ENCODE assay signal across 1 cellular context in genomic region chr9:34379334-34380033, GRCh38.
TF ChIP-seq lines count a peak whose summit lies in the region.

No MANE protein-coding gene starts in this region.

TF ChIP-seq in HepG2, 621 proteins besides CTCF, POLR2A, EP300 and RAD21 (continued from another document and continues in another):
- no peak for TF ChIP-seq THAP9 (CRISPR knock-in tag; IDR thresholded peaks at IDR 0.05; ENCODE audit: borderline replicate concordance)
- TF ChIP-seq CAMTA2 (CRISPR knock-in tag; IDR thresholded peaks at IDR 0.05; ENCODE audit: borderline replicate concordance), result no peak
- TF ChIP-seq DMAP1 (CRISPR knock-in tag; IDR thresholded peaks at IDR 0.05), result peak; percentile 53; the same call in 1 of the 2 replicates
- TF ChIP-seq EHMT2 (IDR thresholded peaks at IDR 0.05; ENCODE audit: borderline replicate concordance, low read depth, low read length), result no peak
- peak; percentile 63; the same call in 1 of the 2 replicates for TF ChIP-seq DRAP1 (CRISPR knock-in tag; IDR thresholded peaks at IDR 0.05)
- no peak for TF ChIP-seq IKZF1 (IDR thresholded peaks at IDR 0.05)
- no peak for TF ChIP-seq ATF5 (CRISPR knock-in tag; IDR thresholded peaks at IDR 0.05; ENCODE audit: low read depth)
- TF ChIP-seq SYNCRIP (IDR thresholded peaks at IDR 0.05; ENCODE audit: insufficient read depth, low read depth, low read length), result no peak
- 0 out of 2 replicates have a peak, but pooled peaks have one; percentile 34 for TF ChIP-seq ZNF350 (CRISPR knock-in tag; IDR thresholded peaks at IDR 0.05; ENCODE audit: borderline replicate concordance, low read depth)
- no peak for TF ChIP-seq ZNF503 (CRISPR knock-in tag; IDR thresholded peaks at IDR 0.05)
- TF ChIP-seq MYC (CRISPR knock-in tag; IDR thresholded peaks at IDR 0.05; ENCODE audit: borderline replicate concordance), result 0 out of 2 replicates have a peak, but pooled peaks have one; percentile 15
- no peak for TF ChIP-seq GABPA (IDR thresholded peaks at IDR 0.05; ENCODE audit: low read depth, low read length)
- TF ChIP-seq GABPA (CRISPR knock-in tag; IDR thresholded peaks at IDR 0.05; ENCODE audit: low read depth), result no peak
- peak; percentile 67; the same call in 1 of the 2 replicates for TF ChIP-seq KDM2A (CRISPR knock-in tag; IDR thresholded peaks at IDR 0.05; ENCODE audit: borderline replicate concordance, low read depth)
- TF ChIP-seq ZNF281 (CRISPR knock-in tag; IDR thresholded peaks at IDR 0.05; ENCODE audit: borderline replicate concordance), result peak; percentile 56; the same call in 1 of the 2 replicates
- TF ChIP-seq ZMYM3 (CRISPR knock-in tag; IDR thresholded peaks at IDR 0.05), result no peak
- TF ChIP-seq RBAK (CRISPR knock-in tag; IDR thresholded peaks at IDR 0.05), result no peak
- no peak for TF ChIP-seq ZNF569 (CRISPR knock-in tag; IDR thresholded peaks at IDR 0.05; ENCODE audit: borderline replicate concordance)
- no peak for TF ChIP-seq ZNF430 (CRISPR knock-in tag; IDR thresholded peaks at IDR 0.05)
- no peak for TF ChIP-seq ZNF33A (CRISPR knock-in tag; IDR thresholded peaks at IDR 0.05; ENCODE audit: borderline replicate concordance)
- no peak for TF ChIP-seq ARID3A (IDR thresholded peaks at IDR 0.05; ENCODE audit: low read depth, low read length)
- no peak for TF ChIP-seq ZNF180 (CRISPR knock-in tag; IDR thresholded peaks at IDR 0.05; ENCODE audit: borderline replicate concordance, low read depth)
- TF ChIP-seq ZNF20 (CRISPR knock-in tag; IDR thresholded peaks at IDR 0.05), result no peak
- no peak for TF ChIP-seq SMARCC2 (IDR thresholded peaks at IDR 0.05)
- peak; percentile 45; the same call in 1 of the 2 replicates for TF ChIP-seq CBX5 (CRISPR knock-in tag; IDR thresholded peaks at IDR 0.05; ENCODE audit: borderline replicate concordance)
- no peak for TF ChIP-seq XBP1 (CRISPR knock-in tag; IDR thresholded peaks at IDR 0.05)
- TF ChIP-seq DNMT1 (CRISPR knock-in tag; IDR thresholded peaks at IDR 0.05), result no peak
- no peak; the same call in 1 of the 2 replicates for TF ChIP-seq TBX2 (CRISPR knock-in tag; IDR thresholded peaks at IDR 0.05; ENCODE audit: borderline replicate concordance)
- TF ChIP-seq MLX (CRISPR knock-in tag; IDR thresholded peaks at IDR 0.05), result 0 out of 2 replicates have a peak, but pooled peaks have one; percentile 12
- TF ChIP-seq ZNF615 (CRISPR knock-in tag; IDR thresholded peaks at IDR 0.05; ENCODE audit: borderline replicate concordance), result no peak
- no peak for TF ChIP-seq JUN (CRISPR knock-in tag; IDR thresholded peaks at IDR 0.05)
- TF ChIP-seq TSC22D2 (CRISPR knock-in tag; IDR thresholded peaks at IDR 0.05; ENCODE audit: borderline replicate concordance), result peak; percentile 78; the same call in 1 of the 2 replicates
- no peak for TF ChIP-seq FOXO4 (CRISPR knock-in tag; conservative IDR thresholded peaks at IDR 0.05)
- no peak for TF ChIP-seq NCOA1 (CRISPR knock-in tag; IDR thresholded peaks at IDR 0.05)
- TF ChIP-seq KDM6A (CRISPR knock-in tag; IDR thresholded peaks at IDR 0.05; ENCODE audit: low read depth), result no peak
- TF ChIP-seq HDAC2 (CRISPR knock-in tag; IDR thresholded peaks at IDR 0.05), result peak; percentile 47; the same call in 1 of the 2 replicates
- no peak for TF ChIP-seq ARID5B (CRISPR knock-in tag; IDR thresholded peaks at IDR 0.05)
- TF ChIP-seq SP5 (CRISPR knock-in tag; IDR thresholded peaks at IDR 0.05; ENCODE audit: borderline replicate concordance, low read depth), result peak; percentile 46; the same call in 1 of the 2 replicates
- TF ChIP-seq NFE2L1 (CRISPR knock-in tag; IDR thresholded peaks at IDR 0.05; ENCODE audit: borderline replicate concordance), result no peak
- TF ChIP-seq ZFP36L1 (CRISPR knock-in tag; IDR thresholded peaks at IDR 0.05), result no peak
- TF ChIP-seq KAT2B (IDR thresholded peaks at IDR 0.05; ENCODE audit: borderline replicate concordance, low read depth, low read length), result no peak
- TF ChIP-seq ZBTB4 (CRISPR knock-in tag; IDR thresholded peaks at IDR 0.05; ENCODE audit: borderline replicate concordance), result no peak
